21 cellular contexts compared by ENCODE assay signal in genomic region chr5:180122875-180123274, GRCh38. TPM values are rescaled to one million over a fixed set of nuclear protein-coding genes. Genes with fewer than 3 reads are reported as not detected.
DNase-seq lines count a peak whose midpoint lies in the region; ATAC-seq, FAIRE-seq and TF ChIP-seq lines count a peak whose summit lies in the region.
"Had no signal": no experiment of that assay in that cellular context is flagged by ENCODE, and none has a peak within 500 bp of the region (broad histone marks: within the 10 kb centered on the region; RNA-seq: fewer than 3 reads in every experiment).

No MANE protein-coding gene starts in this region.

- no peak overlapping the region for H2AFZ ChIP-seq in K562 (ENCODE audit: low read depth, low read length)

- BruUV-seq in K562 (replicated peaks; lab: Mats Ljungman, UMichigan) (no TSS peak), Calu3 (replicated peaks; lab: Mats Ljungman, UMichigan) (no TSS peak)

- H3K4me2 ChIP-seq in K562 (ENCODE audit: insufficient read depth, low read length): no peak overlapping the region
- H3K4me2 ChIP-seq: BLaER1 had no signal

- intact Hi-C loops in K562 (cut with micrococcal nuclease): no loop called here
- intact Hi-C loops in Calu3 (cut with micrococcal nuclease; ENCODE audit: unreplicated experiment): loop anchor here (10.0 kb wide), 1 partner anchor 172 kb away; the partner anchor contains the start of gene MAPK9

- H3K36me3 ChIP-seq in K562 (ENCODE audit: control insufficient read depth, insufficient read depth, low read length): no peaks in the 10 kb centered on the region
- H3K36me3 ChIP-seq: BE2C, BLaER1 had no signal

- FAIRE-seq in K562 (lab: Jason Lieb, UNC): no peak
- FAIRE-seq: GM12891, GM19239 had no signal

- no peaks in the 10 kb centered on the region for H4K20me1 ChIP-seq in K562 (replicated peaks; ENCODE audit: control insufficient read depth, insufficient read depth, low read length)
- H4K20me1 ChIP-seq: BLaER1 had no signal

- H3K9me3 ChIP-seq in K562 (replicated peaks; ENCODE audit: control insufficient read depth, insufficient read depth, low read depth, low read length): no peaks in the 10 kb centered on the region
- H3K9me3 ChIP-seq: BE2C, BLaER1 had no signal

- CTCF ChIA-PET in K562 (lab: Yijun Ruan, JAX; ENCODE audit: low intra/inter-chr PET ratio) (no interaction called here), Calu3 (lab: Charles Lee) (no interaction called here)

- TF ChIP-seq CTCF in K562 (IDR thresholded peaks at IDR 0.05 in 2 of 3, conservative IDR thresholded peaks at IDR 0.05 in 1 of 3; ENCODE audit: insufficient read depth in 2 of 3, low read depth in 1 of 3, low read length in 3 of 3) (no peak), glutamatergic neuron (IDR thresholded peaks at IDR 0.05; ENCODE audit: partially characterized antibody, unreplicated experiment) (no peak), progenitor cell of endocrine pancreas (IDR thresholded peaks at IDR 0.05; ENCODE audit: unreplicated experiment) (no peak), Calu3 (IDR thresholded peaks at IDR 0.05; ENCODE audit: unreplicated experiment) (no peak)

- peaks cover 11 to 73% of the 10 kb centered on the region in 2 experiments; a peak in 4 of 5 replicates for H3K27me3 ChIP-seq in K562 (ENCODE audit: control insufficient read depth in 2 of 2, insufficient read depth in 2 of 2, low read length in 2 of 2)
- H3K27me3 ChIP-seq: BLaER1 had no signal

- H3K27me3 Mint-ChIP-seq in glutamatergic neuron (ENCODE audit: unreplicated experiment): peaks cover 13% of the 10 kb centered on the region
- H3K27me3 Mint-ChIP-seq in progenitor cell of endocrine pancreas: peaks cover 13% of the 10 kb centered on the region
- H3K27me3 Mint-ChIP-seq in Calu3 (ENCODE audit: unreplicated experiment): peaks cover 64% of the 10 kb centered on the region

- TF ChIP-seq EP300 in K562 (IDR thresholded peaks at IDR 0.05; ENCODE audit: low read length): no peak

- ATAC-seq in K562: no peak

- H3K9me1 ChIP-seq in K562 (ENCODE audit: control insufficient read depth, insufficient read depth, low read length): no peaks in the 10 kb centered on the region

- peaks cover 21% of the 10 kb centered on the region for H3K4me1 Mint-ChIP-seq in glutamatergic neuron (ENCODE audit: low read depth, unreplicated experiment)
- H3K4me1 Mint-ChIP-seq in progenitor cell of endocrine pancreas (ENCODE audit: low read depth): peaks cover 6% of the 10 kb centered on the region
- H3K4me1 Mint-ChIP-seq in Calu3 (ENCODE audit: low read depth, unreplicated experiment): peaks cover 23% of the 10 kb centered on the region
- H3K4me1 Mint-ChIP-seq: CD4-positive, alpha-beta memory T cell; CD4-positive, CD25-positive, alpha-beta regulatory T cell had no signal

- no peak overlapping the region for H3K4me3 ChIP-seq in K562
- H3K4me3 ChIP-seq: BLaER1 had no signal

- in situ Hi-C loops in K562 (cut with MboI): no loop called here

- H3K9me3 Mint-ChIP-seq in glutamatergic neuron (ENCODE audit: unreplicated experiment): peaks cover 8% of the 10 kb centered on the region
- no peaks in the 10 kb centered on the region for H3K9me3 Mint-ChIP-seq in progenitor cell of endocrine pancreas (ENCODE audit: low read depth)
- H3K9me3 Mint-ChIP-seq in Calu3 (ENCODE audit: low read depth, unreplicated experiment): no peaks in the 10 kb centered on the region
- H3K9me3 Mint-ChIP-seq: CD14-positive monocyte; CD4-positive, alpha-beta memory T cell; CD4-positive, CD25-positive, alpha-beta regulatory T cell; CD8-positive, alpha-beta memory T cell had no signal

- no peak overlapping the region for H3K27ac ChIP-seq in K562 (ENCODE audit: extremely low read depth, low read depth, low read length)
- H3K27ac ChIP-seq: BLaER1 had no signal

- H3K27ac Mint-ChIP-seq in glutamatergic neuron (ENCODE audit: unreplicated experiment) (peak overlapping the region; percentile 56), progenitor cell of endocrine pancreas (peak overlapping the region; percentile 41), Calu3 (ENCODE audit: unreplicated experiment) (no peak overlapping the region)
- H3K27ac Mint-ChIP-seq: CD14-positive monocyte; CD4-positive, alpha-beta memory T cell; CD4-positive, CD25-positive, alpha-beta regulatory T cell had no signal

- DNase-seq in HuH-7.5 (ENCODE audit: low spot score) (peak; percentile 3), K562 (ENCODE audit: extremely low read depth in 1 of 4, low spot score in 3 of 4) (no peak), glutamatergic neuron (no peak), progenitor cell of endocrine pancreas (ENCODE audit: low spot score, unreplicated experiment) (no peak), Calu3 (no peak), SW 1271 (lab: John Stamatoyannopoulos, UW) (no peak), superior temporal gyrus (ENCODE audit: extremely low spot score) (no peak)
- DNase-seq: 8988T; ACHN; BE2C; C1 segment of cervical spinal cord; CD4-positive, alpha-beta memory T cell; CD4-positive, CD25-positive, alpha-beta regulatory T cell; CD8-positive, alpha-beta memory T cell; COR-L47; DMS79 treated with DMSO at 0.1 percent for 48 hours; GF-D8 had no signal

- no peak overlapping the region for H3K9ac ChIP-seq in K562 (ENCODE audit: insufficient read depth in 1 of 2, low read depth in 2 of 2, low read length in 2 of 2)
- H3K9ac ChIP-seq: BLaER1 had no signal

- TF ChIP-seq RAD21 in K562 (CRISPR knock-in tag; conservative IDR thresholded peaks at IDR 0.05 in 1 of 2, IDR thresholded peaks at IDR 0.05 in 1 of 2): no peak

- no peaks in the 10 kb centered on the region for H3K79me2 ChIP-seq in K562 (ENCODE audit: control insufficient read depth, insufficient read depth, low read length)

- H3K36me3 Mint-ChIP-seq in glutamatergic neuron (ENCODE audit: unreplicated experiment): peaks cover 4% of the 10 kb centered on the region
- H3K36me3 Mint-ChIP-seq in progenitor cell of endocrine pancreas (ENCODE audit: insufficient read depth): no peaks in the 10 kb centered on the region
- H3K36me3 Mint-ChIP-seq in Calu3 (ENCODE audit: insufficient read depth, unreplicated experiment): no peaks in the 10 kb centered on the region
- H3K36me3 Mint-ChIP-seq: CD14-positive monocyte; CD4-positive, alpha-beta memory T cell; CD4-positive, CD25-positive, alpha-beta regulatory T cell; CD8-positive, alpha-beta memory T cell had no signal

- 20% methylated on average over 1 of the region's 1 CpG for WGBS in K562 (ENCODE audit: insufficient coverage, low coverage, missing lambda C conversion rate)

- H3K4me3 Mint-ChIP-seq in glutamatergic neuron (ENCODE audit: unreplicated experiment) (no peak overlapping the region), progenitor cell of endocrine pancreas (ENCODE audit: low read depth) (no peak overlapping the region), Calu3 (ENCODE audit: low read depth, unreplicated experiment) (no peak overlapping the region)
- H3K4me3 Mint-ChIP-seq: CD14-positive monocyte; CD4-positive, alpha-beta memory T cell; CD8-positive, alpha-beta memory T cell had no signal

- POLR2A ChIA-PET in K562 (lab: Yijun Ruan, JAX): interaction anchor here (1.1 kb wide), 1 partner anchor 9 kb away, joined by 6 read pairs; no protein-coding TSS in a partner anchor

- no peak for TF ChIP-seq POLR2A in K562 (conservative IDR thresholded peaks at IDR 0.05)

- peaks cover 0 to 29% of the 10 kb centered on the region in 2 experiments; a peak in 3 of 5 replicates for H3K4me1 ChIP-seq in K562 (replicated peaks in 1 of 2; ENCODE audit: control insufficient read depth in 2 of 2, insufficient read depth in 2 of 2, low read length in 2 of 2)
- H3K4me1 ChIP-seq: BE2C had no signal

TF ChIP-seq in K562, 482 proteins besides CTCF, POLR2A, EP300 and RAD21:
- TF ChIP-seq ZNF76 (CRISPR knock-in tag; IDR thresholded peaks at IDR 0.05; ENCODE audit: borderline replicate concordance): no peak
- TF ChIP-seq YBX1 (IDR thresholded peaks at IDR 0.05): no peak
- TF ChIP-seq CEBPB (tag; IDR thresholded peaks at IDR 0.05): peak; percentile 62; the same call in 1 of the 2 replicates
- no peak for TF ChIP-seq CEBPG (CRISPR knock-in tag; IDR thresholded peaks at IDR 0.05)
- TF ChIP-seq CEBPG (tag; conservative IDR thresholded peaks at IDR 0.05 in 1 of 2, IDR thresholded peaks at IDR 0.05 in 1 of 2): peak; percentile 37 to 70; a peak in 3 of 4 replicates
- TF ChIP-seq THAP7 (CRISPR knock-in tag; IDR thresholded peaks at IDR 0.05): no peak
- TF ChIP-seq PRPF4 (IDR thresholded peaks at IDR 0.05; ENCODE audit: insufficient read depth, low read depth, low read length, poor library complexity, severe bottlenecking): no peak

RNA-seq across cellular contexts. Expression of gene RNF130, which starts 51.3 kb away (rescaled TPM):
- 19.1 and 19.5 TPM in 2 replicates for total RNA-seq in K562 (2011; cell fraction: chromatin; rRNA removed; ENCODE audit: low replicate concordance)
- 12.8 and 17.0 TPM in 2 replicates for total RNA-seq in K562 (2011; cell fraction: nucleolus; rRNA removed)
- total RNA-seq in K562 (2011; cell fraction: nucleoplasm; rRNA removed): 23.6 and 30.7 TPM in 2 replicates
- 25.7 and 28.0 TPM in 2 replicates for total RNA-seq in K562 (2014; rRNA removed)
- 24.0 and 26.2 TPM in 2 replicates for total RNA-seq in K562 (2014; rRNA removed; fragmentation: Illumina TruSeq; extraction: Trizol)
- 39.4 and 39.5 TPM in 2 replicates for total RNA-seq in K562 (2015; rRNA removed; fragmentation: Illumina TruSeq; extraction: Trizol)
- total RNA-seq in K562 (2021): 30.0 and 32.2 TPM in 2 replicates
- polyA plus RNA-seq in K562 (2011; rRNA removed): 29.0 and 31.4 TPM in 2 replicates
- 24.5 and 27.9 TPM in 2 replicates for polyA plus RNA-seq in K562 (2011; cell fraction: cytosol; rRNA removed)
- polyA plus RNA-seq in K562 (2011; cell fraction: nucleus; rRNA removed): 14.2 and 19.3 TPM in 2 replicates
- polyA plus RNA-seq in K562 (2012): 31.0 and 76.8 TPM in 2 replicates
- 23.2 and 30.9 TPM in 2 replicates for polyA plus RNA-seq in K562 (2014; fragmentation: Illumina TruSeq; extraction: Trizol)
- 1 to 10 TPM; 5.8 to 6.8 TPM for polyA plus RNA-seq in K562 (2014; fragmentation: Nextera tagmentation; extraction: Ambion mirVana)
- 26.7 and 27.1 TPM in 2 replicates for polyA plus RNA-seq in K562 (2014; rRNA removed)
- 24.2 and 25.4 TPM in 2 replicates for polyA minus RNA-seq in K562 (2011; rRNA and poly(A)+ RNA removed)
- 11.7 and 14.7 TPM in 2 replicates for polyA minus RNA-seq in K562 (2011; cell fraction: cytosol; rRNA and poly(A)+ RNA removed)
- 10.0 and 13.7 TPM in 2 replicates for polyA minus RNA-seq in K562 (2011; cell fraction: nucleus; rRNA and poly(A)+ RNA removed)
- 104 TPM for total RNA-seq in glutamatergic neuron (ENCODE audit: unreplicated experiment)
- total RNA-seq in progenitor cell of endocrine pancreas: 73.8 and 74.1 TPM in 2 replicates
- 27.0 and 34.0 TPM in 2 replicates for total RNA-seq in Calu3 (2022)
